8 cellular contexts compared by ENCODE assay signal in the genomic region with DNA sequence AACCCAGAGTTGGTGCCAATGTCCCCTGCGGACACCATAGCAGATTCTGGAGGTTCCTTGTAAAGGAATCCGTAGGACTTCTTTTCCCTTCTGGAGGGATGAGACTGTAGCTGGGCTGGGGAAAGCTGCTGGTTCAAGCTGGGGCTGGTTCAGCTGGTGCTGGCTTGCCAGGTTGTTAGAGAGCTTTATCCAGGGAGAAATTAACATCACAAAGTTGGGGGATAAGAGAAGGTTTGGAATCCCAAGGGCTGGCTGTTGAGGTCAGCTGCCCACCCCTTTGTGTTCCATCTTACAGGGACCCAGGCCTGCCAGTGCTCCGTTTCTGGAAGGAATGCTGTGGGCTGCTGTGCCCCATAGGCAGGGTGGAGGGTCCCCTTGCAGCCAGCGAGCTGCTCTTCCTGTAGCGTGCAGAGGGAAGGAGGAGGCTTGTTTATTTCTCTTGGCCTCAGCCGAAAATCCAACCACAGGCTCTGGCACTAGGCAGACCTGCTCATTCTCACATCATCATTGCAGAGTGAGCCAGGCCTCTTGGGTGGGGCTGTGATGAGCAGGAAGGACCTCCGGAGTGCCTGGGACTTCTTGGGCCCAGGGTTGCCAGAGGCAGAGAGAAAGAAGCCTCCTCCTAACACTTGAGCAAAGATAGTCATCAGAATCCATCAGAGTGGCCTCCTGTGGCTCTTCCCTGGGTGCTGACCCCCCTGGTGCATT.
DNase-seq lines count a peak whose midpoint lies in the region; ATAC-seq and TF ChIP-seq lines count a peak whose summit lies in the region.

No MANE protein-coding gene starts in this region.

- no peaks in the 10 kb centered on the region for H3K27me3 Mint-ChIP-seq in stimulated activated naive B cell treated with anti-CD40 and anti-IgM and Interleukin-4, amounts not matched to agents 10 μg/mL and 1 μg/mL and 100 μg/mL, for 72 hours

- H3K36me3 Mint-ChIP-seq in stimulated activated naive B cell treated with anti-CD40 and anti-IgM and Interleukin-4, amounts not matched to agents 10 μg/mL and 1 μg/mL and 100 μg/mL, for 72 hours, result peaks cover 0 to 3% of the 10 kb centered on the region in 2 donors

- no peaks in the 10 kb centered on the region for H3K36me3 ChIP-seq in body of pancreas (replicated peaks in 1 of 2; ENCODE audit: insufficient read depth in 1 of 2, low read depth in 2 of 2)

- peaks cover 47 to 67% of the 10 kb centered on the region in 2 donors for H3K4me1 Mint-ChIP-seq in stimulated activated naive B cell treated with anti-CD40 and anti-IgM and Interleukin-4, amounts not matched to agents 10 μg/mL and 1 μg/mL and 100 μg/mL, for 72 hours

- DNase-seq in stimulated activated CD4-positive, alpha-beta T cell treated with anti-CD3 and anti-CD28 coated beads, Interleukin-15, amount 100 ng/mL, for 24 hours, result peak; percentile 63
- no peak for DNase-seq in stimulated activated CD4-positive, alpha-beta T cell treated with anti-CD3 and anti-CD28 coated beads, Interleukin-2, amount 100 ng/mL, for 48 hours
- no peak for DNase-seq in body of pancreas
- peak; percentile 94 for DNase-seq in iris pigment epithelial cell (ENCODE audit: low read depth)
- no peak for DNase-seq in stimulated activated naive B cell treated with anti-CD40 and anti-IgM and Interleukin-4, amounts not matched to agents 10 μg/mL and 1 μg/mL and 100 μg/mL, for 72 hours
- no peak for DNase-seq in UCSD-AML1 (lab: John Stamatoyannopoulos, UW; ENCODE audit: unreplicated experiment)
- DNase-seq in Ammon's horn (ENCODE audit: low spot score), result no peak

- H3K9me3 Mint-ChIP-seq in stimulated activated naive B cell treated with anti-CD40 and anti-IgM and Interleukin-4, amounts not matched to agents 10 μg/mL and 1 μg/mL and 100 μg/mL, for 72 hours, result no peaks in the 10 kb centered on the region

- TF ChIP-seq POLR2A in body of pancreas (IDR thresholded peaks at IDR 0.05), result no peak

- intact Hi-C loops in body of pancreas (cut with DNase I), result no loop called here

- H3K4me3 Mint-ChIP-seq in stimulated activated naive B cell treated with anti-CD40 and anti-IgM and Interleukin-4, amounts not matched to agents 10 μg/mL and 1 μg/mL and 100 μg/mL, for 72 hours, result peak overlapping the region in 1 of 2 donors; percentile 14

- H3K27ac Mint-ChIP-seq in stimulated activated naive B cell treated with anti-CD40 and anti-IgM and Interleukin-4, amounts not matched to agents 10 μg/mL and 1 μg/mL and 100 μg/mL, for 72 hours, result no peak overlapping the region

- no peak for ATAC-seq in body of pancreas
- peak; percentile 10 to 19 for ATAC-seq in stimulated activated naive B cell treated with anti-CD40 and anti-IgM and Interleukin-4, amounts not matched to agents 10 μg/mL and 1 μg/mL and 100 μg/mL, for 72 hours (replicated peaks)
- ATAC-seq in HG03521 (IDR thresholded peaks at IDR 0.05; ENCODE audit: unreplicated experiment), result no peak

- no peaks in the 10 kb centered on the region for H3K9me3 ChIP-seq in body of pancreas

- H3K4me1 ChIP-seq in body of pancreas, result peaks cover 91% of the 10 kb centered on the region

- peak overlapping the region; percentile 46 to 94 (median 86) for H3K27ac ChIP-seq in body of pancreas

- no peaks in the 10 kb centered on the region for H3K27me3 ChIP-seq in body of pancreas

- H3K4me3 ChIP-seq in body of pancreas, result no peak overlapping the region

- WGBS in body of pancreas, 2 donors, result 54 to 71% methylated on average over 7 of the region's 7 CpGs

- TF ChIP-seq CTCF in body of pancreas (IDR thresholded peaks at IDR 0.05), result no peak

Comparison
In these comparisons a context has a peak if more than half of its experiments do, and no peak if none do; other contexts are left out.
1. DNase-seq: peak in stimulated activated CD4-positive, alpha-beta T cell treated with anti-CD3 and anti-CD28 coated beads, Interleukin-15, amount 100 ng/mL, for 24 hours (single experiment) and iris pigment epithelial cell (single experiment); none in stimulated activated CD4-positive, alpha-beta T cell treated with anti-CD3 and anti-CD28 coated beads, Interleukin-2, amount 100 ng/mL, for 48 hours (0 of 2), body of pancreas (0 of 4), stimulated activated naive B cell treated with anti-CD40 and anti-IgM and Interleukin-4, amounts not matched to agents 10 μg/mL and 1 μg/mL and 100 μg/mL, for 72 hours (single experiment), UCSD-AML1 (single experiment) and Ammon's horn (single experiment).
2. ATAC-seq: peak in stimulated activated naive B cell treated with anti-CD40 and anti-IgM and Interleukin-4, amounts not matched to agents 10 μg/mL and 1 μg/mL and 100 μg/mL, for 72 hours (2 of 2); none in body of pancreas (single experiment) and HG03521 (single experiment).